ENCODE assay signal across 26 cellular contexts in genomic region chr4:123409301-123409700, GRCh38. TPM values are rescaled to one million over a fixed set of nuclear protein-coding genes. Genes with fewer than 3 reads are reported as not detected.
DNase-seq lines count a peak whose midpoint lies in the region; ATAC-seq and TF ChIP-seq lines count a peak whose summit lies in the region.
"Had no signal": no experiment of that assay in that cellular context is flagged by ENCODE, and none has a peak within 500 bp of the region (broad histone marks: within the 10 kb centered on the region; RNA-seq: fewer than 3 reads in every experiment).

No MANE protein-coding gene starts in this region.

- no peak overlapping the region for H3K9ac ChIP-seq in MM.1S (ENCODE audit: low read length)

- intact Hi-C loops in sigmoid colon (cut with DNase I) (loop anchor here (10.0 kb wide), 1 partner anchor 96 kb away; no protein-coding TSS in a partner anchor), left lung (cut with DNase I) (loop anchor here in 1 of 2 donors (10.0 kb wide), 1 partner anchor 246 kb away; no protein-coding TSS in a partner anchor)

- H3F3A ChIP-seq in MM.1S (ENCODE audit: insufficient read depth, low read length), result peaks cover 22% of the 10 kb centered on the region

- H3K9me3 ChIP-seq in MM.1S (replicated peaks; ENCODE audit: insufficient read depth, low read length), result no peaks in the 10 kb centered on the region
- no peaks in the 10 kb centered on the region for H3K9me3 ChIP-seq in sigmoid colon
- H3K9me3 ChIP-seq in left lung, result no peaks in the 10 kb centered on the region
- H3K9me3 ChIP-seq: neutrophil had no signal

- H3K36me3 ChIP-seq in MM.1S (replicated peaks; ENCODE audit: insufficient read depth, low read length) (no peaks in the 10 kb centered on the region), sigmoid colon (no peaks in the 10 kb centered on the region), left lung (peaks cover 0 to under 1% of the 10 kb centered on the region in 2 donors)
- H3K36me3 ChIP-seq: brain microvascular endothelial cell, neutrophil had no signal

- peak; percentile 5 for DNase-seq in DMS53 (lab: John Stamatoyannopoulos, UW)
- DNase-seq in DMS53 treated with DMSO at 0.1 percent for 48 hours (lab: John Stamatoyannopoulos, UW; ENCODE audit: unreplicated experiment), result no peak
- no peak for DNase-seq in MM.1S
- DNase-seq in fibroblast of peridontal ligament (ENCODE audit: extremely low read depth), result peak; percentile 50
- no peak for DNase-seq in sigmoid colon
- no peak for DNase-seq in left lung
- DNase-seq: activated CD4-positive, alpha-beta T cell treated with anti-CD3 and anti-CD28 coated beads for 36 hours; activated CD8-positive, alpha-beta T cell treated with anti-CD3 and anti-CD28 coated beads for 36 hours; activated naive CD4-positive, alpha-beta T cell treated with anti-CD3 and anti-CD28 coated beads, Interleukin-2, amount 10 ng/mL, durations not matched to agents 7 days and 5 days; amniotic stem cell; brain microvascular endothelial cell; DND-41; GOT3; head of caudate nucleus; HFFc6; islet precursor cell; naive thymus-derived CD4-positive, alpha-beta T cell; NCI-H1105; NCI-H187; posterior cingulate gyrus; stimulated activated CD4-positive, alpha-beta T cell treated with anti-CD3 and anti-CD28 coated beads, Interleukin-4, amount 100 ng/mL, for 24 hours had no signal

- WGBS in sigmoid colon, 2 donors, result 94 to 95% methylated on average over 3 of the region's 3 CpGs

- TF ChIP-seq EP300 in sigmoid colon (IDR thresholded peaks at IDR 0.05), result no peak

- H3K27me3 ChIP-seq in MM.1S (replicated peaks; ENCODE audit: insufficient read depth, low read length) (no peaks in the 10 kb centered on the region), sigmoid colon (no peaks in the 10 kb centered on the region), left lung (no peaks in the 10 kb centered on the region)
- H3K27me3 ChIP-seq: brain microvascular endothelial cell, neutrophil had no signal

- H3K79me2 ChIP-seq in MM.1S (ENCODE audit: low read length), result 0 out of 2 replicates have a peak, but pooled peaks cover 7% of the 10 kb centered on the region

- no peak for TF ChIP-seq POLR2A in sigmoid colon (IDR thresholded peaks at IDR 0.05)

- H3K9me2 ChIP-seq in MM.1S (replicated peaks; ENCODE audit: insufficient read depth, low read length), result no peaks in the 10 kb centered on the region

- peak overlapping the region; percentile 27 for H3K4me2 ChIP-seq in MM.1S (ENCODE audit: low read depth, low read length)

- H2AFZ ChIP-seq in MM.1S (ENCODE audit: low read length), result no peak overlapping the region

- no peak overlapping the region for H3K27ac ChIP-seq in MM.1S (ENCODE audit: low read length)
- peak overlapping the region in 3 of 4 donors; percentile 1 to 39 (median 37) for H3K27ac ChIP-seq in sigmoid colon
- H3K27ac ChIP-seq in left lung, result no peak overlapping the region
- H3K27ac ChIP-seq: 22Rv1, brain microvascular endothelial cell, neutrophil had no signal

- no peak overlapping the region for H3K4me3 ChIP-seq in MM.1S (ENCODE audit: low read length)
- H3K4me3 ChIP-seq in sigmoid colon, result no peak overlapping the region
- no peak overlapping the region for H3K4me3 ChIP-seq in left lung

- ATAC-seq in left lung (no peak), HG02759 (IDR thresholded peaks at IDR 0.05; ENCODE audit: unreplicated experiment) (no peak), GM18502 (IDR thresholded peaks at IDR 0.05; ENCODE audit: poor library complexity, unreplicated experiment) (no peak)
- ATAC-seq: activated CD4-positive, alpha-beta T cell treated with anti-CD3 and anti-CD28 coated beads for 36 hours; activated CD8-positive, alpha-beta T cell treated with anti-CD3 and anti-CD28 coated beads for 36 hours; activated T-helper 17 cell treated with anti-CD3 and anti-CD28 coated beads, Interleukin-2, amount 50 U/mL, for 72 hours; naive thymus-derived CD4-positive, alpha-beta T cell had no signal

- TF ChIP-seq CTCF in MM.1S (IDR thresholded peaks at IDR 0.05; ENCODE audit: low read length), result no peak
- TF ChIP-seq CTCF in sigmoid colon (IDR thresholded peaks at IDR 0.05), result no peak
- TF ChIP-seq CTCF in left lung (IDR thresholded peaks at IDR 0.05), result no peak

- H3K4me1 ChIP-seq in MM.1S (ENCODE audit: low read length), result peaks cover 54% of the 10 kb centered on the region
- H3K4me1 ChIP-seq in sigmoid colon, result peaks cover 0 to 5% (median 0%) of the 10 kb centered on the region in 4 donors
- H3K4me1 ChIP-seq in left lung, result peaks cover 7 to 16% of the 10 kb centered on the region in 2 donors

- no peaks in the 10 kb centered on the region for H4K20me1 ChIP-seq in MM.1S (ENCODE audit: insufficient read depth, low read length)

RNA-seq across cellular contexts. Expression of gene SPRY1, which starts 12.7 kb away (rescaled TPM):
- 10 to 100 TPM; 37.6 to 84.4 (median 56.7) TPM for total RNA-seq in sigmoid colon
- polyA plus RNA-seq in sigmoid colon, result 10 to 100 TPM in 2 of 3 donors, 1 to 10 TPM in 1; 5.5 to 21.0 (median 18.1) TPM
- 10 to 100 TPM; 85.1 to 95.5 TPM for total RNA-seq in left lung

Comparison
In these comparisons a context has a peak if more than half of its experiments do, and no peak if none do; other contexts are left out.
1. DNase-seq: peak in DMS53 (single experiment) and fibroblast of peridontal ligament (single experiment); none in DMS53 treated with DMSO at 0.1 percent for 48 hours (single experiment), MM.1S (single experiment), sigmoid colon (single experiment) and left lung (0 of 2).
2. H3K27ac ChIP-seq: peak in sigmoid colon (3 of 4); none in MM.1S (single experiment) and left lung (0 of 2).